In genomic region chr5:154937718-154938466, GRCh38 we compare ENCODE assay signal across 8 cellular contexts. TPM values are rescaled to one million over a fixed set of nuclear protein-coding genes. Genes with fewer than 3 reads are reported as not detected.
DNase-seq lines count a peak whose midpoint lies in the region; ATAC-seq and TF ChIP-seq lines count a peak whose summit lies in the region.

Gene GEMIN5, minus strand, starts transcription at chr5:154938211. Its CDS starts 78 bp downstream, at chr5:154938133.

- H3K36me3 Mint-ChIP-seq in activated B cell treated with CpG ODN at 0.5 μM for 24 hours (ENCODE audit: low read depth): peaks cover 27% of the 10 kb centered on the region

- ATAC-seq in GM18861 (IDR thresholded peaks at IDR 0.05; ENCODE audit: unreplicated experiment): peak; percentile 83
- peak; percentile 83 for ATAC-seq in HG03095 (IDR thresholded peaks at IDR 0.05; ENCODE audit: unreplicated experiment)
- peak; percentile 93 for ATAC-seq in activated B cell treated with CpG ODN at 0.5 μM for 24 hours (ENCODE audit: low read depth)

- peaks cover 53% of the 10 kb centered on the region for H3K4me1 Mint-ChIP-seq in activated B cell treated with CpG ODN at 0.5 μM for 24 hours

- peak within 1 kb of the TSS; percentile 90 for H3K4me3 Mint-ChIP-seq in activated B cell treated with CpG ODN at 0.5 μM for 24 hours

- peak within 1 kb of the TSS; percentile 72 for H3K27ac Mint-ChIP-seq in activated B cell treated with CpG ODN at 0.5 μM for 24 hours

- CTCF ChIA-PET in activated B cell treated with CpG ODN at 0.5 μM for 24 hours (lab: Charles Lee): no interaction called here

- in situ Hi-C loops in ACHN (cut with HindIII; ENCODE audit: low pct_ligation_motif_present, low pct_unique_long_range_greater_than_20kb, low sequenced_read_pairs): no loop called here

- H3K27me3 Mint-ChIP-seq in activated B cell treated with CpG ODN at 0.5 μM for 24 hours: no peaks in the 10 kb centered on the region

- POLR2A ChIA-PET in activated B cell treated with CpG ODN at 0.5 μM for 24 hours (lab: Charles Lee): interaction anchor here (0.6 to 3.0 kb wide), 4 partner anchors 21 to 255 kb away, joined by 3 to 18 read pairs (median 3); partner anchors contain the start of gene CNOT8

- no peaks in the 10 kb centered on the region for H3K9me3 Mint-ChIP-seq in activated B cell treated with CpG ODN at 0.5 μM for 24 hours

- H3K27ac ChIP-seq in caudate nucleus (ENCODE audit: low read depth, low read length): peak within 1 kb of the TSS; percentile 69

- intact Hi-C loops in activated B cell treated with CpG ODN at 0.5 μM for 24 hours (cut with micrococcal nuclease): loop anchor here (5.0 kb wide), 1 partner anchor 746 kb away; the partner anchor contains the start of gene GALNT10

- no peak for TF ChIP-seq CTCF in activated B cell treated with CpG ODN at 0.5 μM for 24 hours (IDR thresholded peaks at IDR 0.05)

- DNase-seq in ACHN (peak; percentile 87), NCI-H2171 treated with DMSO at 0.1 percent for 48 hours (lab: John Stamatoyannopoulos, UW) (peak; percentile 60), activated B cell treated with CpG ODN at 0.5 μM for 24 hours (peak; percentile 76), caudate nucleus (lab: John Stamatoyannopoulos, UW) (peak in 60 of 61 donors; percentile 7 to 87 (median 72)), inferior parietal cortex (ENCODE audit: extremely low spot score) (peak; percentile 82)
- peak; percentile 63 to 77 for DNase-seq in stimulated activated CD4-positive, alpha-beta T cell treated with anti-CD3 and anti-CD28 coated beads, Interleukin-12 subunit alpha, Interleukin-12 subunit beta, amount 100 ng/mL, for 24 hours (ENCODE audit: low read depth in 2 of 2)

RNA-seq across cellular contexts. Expression of gene GEMIN5, which starts in this region (rescaled TPM):
- 21.2 and 23.2 TPM in 2 replicates for total RNA-seq in activated B cell treated with CpG ODN at 0.5 μM for 24 hours

Comparison
In these comparisons a context has a peak if more than half of its experiments do, and no peak if none do; other contexts are left out.
1. Peak in every context shown above with its lines: DNase-seq, ATAC-seq and H3K27ac ChIP-seq.